8 cellular contexts compared by ENCODE assay signal in genomic region chr7:37920619-37921339, GRCh38. TPM values are rescaled to one million over a fixed set of nuclear protein-coding genes. Genes with fewer than 3 reads are reported as not detected.
A peak's percentile ranks its signal among the peaks of the same experiment; 100 is the strongest.
DNase-seq lines count a peak whose midpoint lies in the region; ATAC-seq and TF ChIP-seq lines count a peak whose summit lies in the region.

TSS of gene EPDR1 (plus strand) at chr7:37920640. CDS start at chr7:37920940, 300 bp downstream.

- H3K9me3 Mint-ChIP-seq in activated CD4-positive, alpha-beta memory T cell treated with anti-CD3 and anti-CD28 coated beads, Interleukin-2, amount 10 ng/mL, durations not matched to agents 7 days and 5 days = no peaks in the 10 kb centered on the region
- peaks cover 5% of the 10 kb centered on the region for H3K9me3 Mint-ChIP-seq in nephron

- TF ChIP-seq CTCF in foreskin keratinocyte (conservative IDR thresholded peaks at IDR 0.05) (no peak), nephron (IDR thresholded peaks at IDR 0.05; ENCODE audit: unreplicated experiment in 3 of 3) (peak in 2 of 3 experiments; percentile 22 to 28)

- POLR2A ChIA-PET in activated CD4-positive, alpha-beta memory T cell treated with anti-CD3 and anti-CD28 coated beads, Interleukin-2, amount 10 ng/mL, durations not matched to agents 7 days and 5 days (lab: Charles Lee) = no interaction called here

- peak within 1 kb of the TSS; percentile 56 for H3K4me3 Mint-ChIP-seq in activated CD4-positive, alpha-beta memory T cell treated with anti-CD3 and anti-CD28 coated beads, Interleukin-2, amount 10 ng/mL, durations not matched to agents 7 days and 5 days
- H3K4me3 Mint-ChIP-seq in nephron = peak within 1 kb of the TSS; percentile 86 to 91 (median 89)

- DNase-seq in activated gamma-delta T cell treated with Interleukin-2 at 50 U/mL for 16 hours = peak; percentile 29
- DNase-seq in activated gamma-delta T cell (lab: John Stamatoyannopoulos, UW) = no peak
- DNase-seq in NCI-H1092 treated with DMSO at 0.1 percent for 48 hours (lab: John Stamatoyannopoulos, UW) = peak; percentile 52
- peak; percentile 26 for DNase-seq in activated CD4-positive, alpha-beta memory T cell treated with anti-CD3 and anti-CD28 coated beads, Interleukin-2, amount 10 ng/mL, durations not matched to agents 7 days and 5 days
- DNase-seq in foreskin keratinocyte = no peak
- no peak for DNase-seq in effector CD8-positive, alpha-beta T cell (lab: John Stamatoyannopoulos, UW)

- no peaks in the 10 kb centered on the region for H3K4me1 ChIP-seq in foreskin keratinocyte

- no peak within 1 kb of the TSS for H3K27ac Mint-ChIP-seq in activated CD4-positive, alpha-beta memory T cell treated with anti-CD3 and anti-CD28 coated beads, Interleukin-2, amount 10 ng/mL, durations not matched to agents 7 days and 5 days
- H3K27ac Mint-ChIP-seq in nephron = peak within 1 kb of the TSS; percentile 71 to 83 (median 81)

- peaks cover 39% of the 10 kb centered on the region for H3K27me3 ChIP-seq in foreskin keratinocyte

- ATAC-seq in HG02571 (IDR thresholded peaks at IDR 0.05; ENCODE audit: unreplicated experiment) (peak; percentile 55), foreskin keratinocyte (peak; percentile 42)

- H3K36me3 Mint-ChIP-seq in activated CD4-positive, alpha-beta memory T cell treated with anti-CD3 and anti-CD28 coated beads, Interleukin-2, amount 10 ng/mL, durations not matched to agents 7 days and 5 days (ENCODE audit: low read depth) = no peaks in the 10 kb centered on the region
- no peaks in the 10 kb centered on the region for H3K36me3 Mint-ChIP-seq in nephron (ENCODE audit: low read depth)

- CTCF ChIA-PET in activated CD4-positive, alpha-beta memory T cell treated with anti-CD3 and anti-CD28 coated beads, Interleukin-2, amount 10 ng/mL, durations not matched to agents 7 days and 5 days (lab: Charles Lee) = no interaction called here

- H3K27me3 Mint-ChIP-seq in activated CD4-positive, alpha-beta memory T cell treated with anti-CD3 and anti-CD28 coated beads, Interleukin-2, amount 10 ng/mL, durations not matched to agents 7 days and 5 days = peaks cover 63% of the 10 kb centered on the region
- H3K27me3 Mint-ChIP-seq in nephron (ENCODE audit: low read depth) = peaks cover 43% of the 10 kb centered on the region

- H3K27ac ChIP-seq in foreskin keratinocyte = no peak within 1 kb of the TSS

- peaks cover 15% of the 10 kb centered on the region for H3K4me1 Mint-ChIP-seq in activated CD4-positive, alpha-beta memory T cell treated with anti-CD3 and anti-CD28 coated beads, Interleukin-2, amount 10 ng/mL, durations not matched to agents 7 days and 5 days
- H3K4me1 Mint-ChIP-seq in nephron = peaks cover 38% of the 10 kb centered on the region

RNA-seq across cellular contexts. Expression of gene EPDR1, which starts in this region (rescaled TPM):
- under 1 TPM; 0.18 to 0.35 TPM for total RNA-seq in activated CD4-positive, alpha-beta memory T cell treated with anti-CD3 and anti-CD28 coated beads, Interleukin-2, amount 10 ng/mL, durations not matched to agents 7 days and 5 days
- total RNA-seq in foreskin keratinocyte = 0.11 TPM in 1 of 2 replicates, not detected in the other
- 0.06 TPM in 1 of 2 replicates, not detected in the other for polyA plus RNA-seq in foreskin keratinocyte

Comparison
In these comparisons a context has a peak if more than half of its experiments do, and no peak if none do; other contexts are left out.
1. DNase-seq: peak in activated gamma-delta T cell treated with Interleukin-2 at 50 U/mL for 16 hours (single experiment) and NCI-H1092 treated with DMSO at 0.1 percent for 48 hours (single experiment); none in activated gamma-delta T cell (single experiment), foreskin keratinocyte (0 of 2) and effector CD8-positive, alpha-beta T cell (single experiment).
2. Peak in DNase-seq in activated CD4-positive, alpha-beta memory T cell treated with anti-CD3 and anti-CD28 coated beads, Interleukin-2, amount 10 ng/mL, durations not matched to agents 7 days and 5 days; RNA of the gene not detected or under 1 TPM.
3. Peak in ATAC-seq in foreskin keratinocyte; RNA of the gene not detected or under 1 TPM.